Comparison of ENCODE assay signal across 12 cellular contexts in the genomic region with DNA sequence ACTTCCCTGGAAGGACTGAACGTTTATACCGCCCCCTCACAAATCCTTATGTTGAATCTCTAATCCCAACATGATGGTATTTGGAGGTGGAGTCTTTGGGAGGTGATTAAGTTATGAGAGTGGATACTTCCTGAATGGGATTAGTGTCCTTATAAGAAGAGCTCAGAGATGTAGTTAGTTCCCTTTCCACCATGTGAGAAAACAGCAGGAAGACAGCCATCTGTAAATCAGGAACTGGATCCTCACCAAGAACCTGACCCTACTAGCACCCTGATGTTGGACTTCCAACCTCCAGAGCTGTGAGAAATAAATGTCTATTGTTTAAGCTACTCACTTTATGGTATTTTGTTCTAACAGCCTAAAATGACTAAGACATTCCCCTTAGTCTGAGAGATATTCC. TPM values are rescaled to one million over a fixed set of nuclear protein-coding genes. Genes with fewer than 3 reads are reported as not detected.
A peak's percentile ranks its signal among the peaks of the same experiment; 100 is the strongest.
DNase-seq lines count a peak whose midpoint lies in the region; ATAC-seq and TF ChIP-seq lines count a peak whose summit lies in the region.
"Had no signal": no experiment of that assay in that cellular context is flagged by ENCODE, and none has a peak within 500 bp of the region (broad histone marks: within the 10 kb centered on the region; RNA-seq: fewer than 3 reads in every experiment).

No MANE protein-coding gene starts in this region.

- WGBS in endodermal cell (ENCODE audit: insufficient coverage in 1 of 2, insufficient read length in 1 of 2), 2 experiments, result 80 to 85% methylated on average over 1 to 2 of the region's 2 CpGs

- BruUV-seq in A673 (replicated peaks; lab: Mats Ljungman, UMichigan) (no TSS peak), Panc1 (replicated peaks; lab: Mats Ljungman, UMichigan) (no TSS peak)

- H3K36me3 ChIP-seq in A673 (ENCODE audit: insufficient read depth, low read length, poor library complexity, severe bottlenecking) (no peaks in the 10 kb centered on the region), Panc1 (ENCODE audit: control insufficient read depth, insufficient read depth, low read length) (no peaks in the 10 kb centered on the region; the same call in 1 of the 2 replicates), endodermal cell (ENCODE audit: control insufficient read depth, insufficient read depth, low read length) (peaks cover 22% of the 10 kb centered on the region)

- no peak overlapping the region for H3K9ac ChIP-seq in endodermal cell (ENCODE audit: extremely low read depth, low read length, poor library complexity, severe bottlenecking)

- POLR2A ChIA-PET in A673 (lab: Charles Lee; ENCODE audit: low non-redundant PET) (no interaction called here), Panc1 (lab: Charles Lee) (interaction anchor here (0.5 to 0.6 kb wide), 2 partner anchors 9 to 61 kb away, joined by 3 to 4 read pairs; no protein-coding TSS in a partner anchor)

- TF ChIP-seq CTCF in A673 (conservative IDR thresholded peaks at IDR 0.05; ENCODE audit: low read depth, low read length), result no peak
- TF ChIP-seq CTCF in Panc1 (IDR thresholded peaks at IDR 0.05), result no peak
- TF ChIP-seq CTCF in fibroblast of mammary gland (conservative IDR thresholded peaks at IDR 0.05; ENCODE audit: control insufficient read depth, insufficient read depth, low read depth, low read length), result no peak
- TF ChIP-seq CTCF in endodermal cell (conservative IDR thresholded peaks at IDR 0.05), result no peak

- no peak overlapping the region for H3K27ac Mint-ChIP-seq in endodermal cell

- no peak overlapping the region for H3K4me3 Mint-ChIP-seq in endodermal cell
- H3K4me3 Mint-ChIP-seq: WTC11 had no signal

- H3K4me1 ChIP-seq in A673 (ENCODE audit: insufficient read depth, low read length, poor library complexity, severe bottlenecking), result peaks cover 4% of the 10 kb centered on the region
- peaks cover 14% of the 10 kb centered on the region for H3K4me1 ChIP-seq in Panc1 (ENCODE audit: control insufficient read depth, insufficient read depth, low read length)
- H3K4me1 ChIP-seq in endodermal cell (ENCODE audit: control insufficient read depth, insufficient read depth, low read length), result no peaks in the 10 kb centered on the region

- intact Hi-C loops in A673 (cut with micrococcal nuclease; ENCODE audit: unreplicated experiment) (loop anchor here (1.0 to 2.0 kb wide), 3 partner anchors 63 to 615 kb away; no protein-coding TSS in a partner anchor), Panc1 (cut with micrococcal nuclease; ENCODE audit: unreplicated experiment) (loop anchor here (2.0 to 5.0 kb wide), 3 partner anchors 44 to 144 kb away; no protein-coding TSS in a partner anchor)

- peak; percentile 33 for DNase-seq in A673 (ENCODE audit: low spot score)
- DNase-seq in HCEC 1CT, result peak; percentile 53
- no peak for DNase-seq in Panc1 (ENCODE audit: low read depth, low spot score)
- peak; percentile 57 for DNase-seq in fibroblast of mammary gland (ENCODE audit: low read depth)
- DNase-seq in NCI-H1105 treated with DMSO at 0.1 percent for 48 hours (lab: John Stamatoyannopoulos, UW), result no peak
- DNase-seq in anterior cingulate cortex (lab: John Stamatoyannopoulos, UW), result no peak
- no peak for DNase-seq in endodermal cell
- DNase-seq in SKM-1 treated with dmso at 0.1 percent for 144 hours (lab: John Stamatoyannopoulos, UW; ENCODE audit: unreplicated experiment), result no peak
- DNase-seq: head of caudate nucleus; stimulated activated CD4-positive, alpha-beta T cell treated with anti-CD3 and anti-CD28 coated beads, Interleukin-15, amount 100 ng/mL, for 24 hours; T-helper 1 cell had no signal

- H3K4me3 ChIP-seq in A673 (ENCODE audit: low read depth, low read length, poor library complexity, severe bottlenecking), result no peak overlapping the region
- no peak overlapping the region for H3K4me3 ChIP-seq in Panc1 (ENCODE audit: low read depth in 2 of 2, low read length in 2 of 2)
- no peak overlapping the region for H3K4me3 ChIP-seq in fibroblast of mammary gland (ENCODE audit: control insufficient read depth, low read depth, low read length)
- no peak overlapping the region for H3K4me3 ChIP-seq in endodermal cell (ENCODE audit: low read length)

- H3K9me3 Mint-ChIP-seq in endodermal cell, result peaks cover 9% of the 10 kb centered on the region

- peaks cover 24% of the 10 kb centered on the region for H3K36me3 Mint-ChIP-seq in endodermal cell (ENCODE audit: low read depth)

- CTCF ChIA-PET in A673 (lab: Charles Lee), result interaction anchor here (0.6 to 1.8 kb wide), 2 partner anchors 146 to 190 kb away, joined by 4 to 7 read pairs; no protein-coding TSS in a partner anchor
- CTCF ChIA-PET in Panc1 (lab: Charles Lee), result interaction anchor here (0.6 to 1.3 kb wide), 3 partner anchors 11 to 615 kb away, joined by 6 to 7 read pairs (median 6); no protein-coding TSS in a partner anchor

- H3K27ac ChIP-seq in A673 (ENCODE audit: low read depth, low read length, poor library complexity, severe bottlenecking) (no peak overlapping the region), Panc1 (ENCODE audit: low read length) (peak overlapping the region; percentile 66), endodermal cell (ENCODE audit: low read depth, low read length) (no peak overlapping the region)

- H3K27me3 Mint-ChIP-seq in endodermal cell (ENCODE audit: insufficient read depth), result no peaks in the 10 kb centered on the region

- no peak for ATAC-seq in Panc1

- in situ Hi-C loops in Panc1 (cut with HindIII; ENCODE audit: low pct_unique_long_range_greater_than_20kb, low sequenced_read_pairs), result no loop called here

- H3K27me3 ChIP-seq in A673 (replicated peaks; ENCODE audit: insufficient read depth, low read depth, low read length, poor library complexity), result no peaks in the 10 kb centered on the region
- no peaks in the 10 kb centered on the region for H3K27me3 ChIP-seq in Panc1 (ENCODE audit: control insufficient read depth, insufficient read depth, low read length)
- no peaks in the 10 kb centered on the region for H3K27me3 ChIP-seq in endodermal cell (ENCODE audit: control insufficient read depth, insufficient read depth, low read length, poor library complexity, severe bottlenecking)

- H3K9me3 ChIP-seq in A673 (ENCODE audit: low read depth, low read length, poor library complexity, severe bottlenecking) (no peaks in the 10 kb centered on the region), Panc1 (ENCODE audit: control insufficient read depth, insufficient read depth, low read depth, low read length) (no peaks in the 10 kb centered on the region), endodermal cell (ENCODE audit: control insufficient read depth, low read length) (peaks cover 19% of the 10 kb centered on the region)

- peaks cover 6% of the 10 kb centered on the region for H3K4me1 Mint-ChIP-seq in endodermal cell

RNA-seq across cellular contexts. Expression of gene SACM1L, which starts 33.3 kb away (rescaled TPM):
- total RNA-seq in A673 (2021) (29.8 and 32.8 TPM in 2 replicates), Panc1 (2021; ENCODE audit: unreplicated experiment) (31.6 TPM), endodermal cell (100 to 1,000 TPM; 149 to 161 TPM)
- polyA plus RNA-seq in Panc1 (2012; ENCODE audit: insufficient read length), result 17.4 TPM
- polyA plus RNA-seq in endodermal cell (2013, experiment 1 of 2), result 63.0 TPM
- polyA plus RNA-seq in endodermal cell (2013, experiment 2 of 2), result 66.3 TPM

Comparison
In these comparisons a context has a peak if more than half of its experiments do, and no peak if none do; other contexts are left out.
1. DNase-seq: peak in A673 (single experiment), HCEC 1CT (single experiment) and fibroblast of mammary gland (single experiment); none in Panc1 (single experiment), NCI-H1105 treated with DMSO at 0.1 percent for 48 hours (single experiment), anterior cingulate cortex (0 of 58), endodermal cell (single experiment) and SKM-1 treated with dmso at 0.1 percent for 144 hours (single experiment).